Comparison of ENCODE assay signal across 13 cellular contexts in the genomic region with DNA sequence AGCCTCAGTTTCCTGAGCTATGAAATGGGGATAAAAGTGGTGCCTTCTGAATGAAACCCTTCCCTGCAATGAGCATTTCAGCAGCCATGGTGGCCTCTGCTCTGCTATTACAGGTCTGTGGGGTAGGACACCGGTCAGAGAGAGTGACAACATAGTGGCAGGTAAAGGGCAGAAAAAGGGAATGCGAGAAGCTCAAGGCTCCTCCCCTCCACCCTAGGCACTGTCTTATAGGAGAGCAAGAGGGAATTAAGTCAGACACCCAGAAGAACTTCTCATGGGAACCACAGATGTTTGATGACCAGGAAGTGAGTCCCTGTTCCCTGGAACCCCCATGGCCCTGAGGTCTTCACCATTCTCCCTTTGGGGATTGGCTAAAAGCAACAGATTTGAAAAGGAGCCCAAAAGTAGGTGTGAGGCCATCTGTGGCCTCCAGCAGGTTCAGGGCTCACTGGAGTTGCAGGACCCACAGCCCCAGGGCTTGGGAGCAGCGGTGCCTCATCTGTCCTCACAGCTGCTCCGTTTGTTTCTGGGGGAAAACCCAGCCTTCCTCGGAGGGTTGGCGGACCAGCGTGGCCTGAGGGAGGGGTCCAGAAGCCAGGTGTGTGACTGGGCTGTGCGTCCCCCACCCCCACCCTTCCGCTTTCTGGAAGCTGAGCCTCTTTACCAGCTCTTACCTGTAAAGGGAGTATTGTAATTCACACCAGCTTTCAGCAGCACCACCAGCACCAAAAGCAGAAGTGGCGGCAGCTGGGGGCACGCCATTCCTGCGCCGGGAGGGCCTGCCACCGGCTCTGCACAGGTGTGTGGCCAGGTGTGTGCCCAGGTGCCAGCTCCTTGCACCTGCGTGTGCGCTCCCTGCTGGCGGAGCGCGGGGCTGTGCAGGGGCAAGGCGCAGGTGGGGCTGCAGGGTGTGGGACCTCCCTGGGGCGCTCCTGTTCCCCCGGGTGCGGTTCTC. TPM values are rescaled to one million over a fixed set of nuclear protein-coding genes. Genes with fewer than 3 reads are reported as not detected.
DNase-seq lines count a peak whose midpoint lies in the region; ATAC-seq and TF ChIP-seq lines count a peak whose summit lies in the region.
"Had no signal": no experiment of that assay in that cellular context is flagged by ENCODE, and none has a peak within 500 bp of the region (broad histone marks: within the 10 kb centered on the region; RNA-seq: fewer than 3 reads in every experiment).

No MANE protein-coding gene starts in this region.

- no peaks in the 10 kb centered on the region for H4K20me1 ChIP-seq in DOHH2 (ENCODE audit: control insufficient read depth, insufficient read depth, low read depth, low read length)

- no peak overlapping the region for H3K4me3 ChIP-seq in DOHH2 (ENCODE audit: low read length)
- no peak overlapping the region for H3K4me3 ChIP-seq in mucosa of descending colon
- no peak overlapping the region for H3K4me3 ChIP-seq in tibial artery
- H3K4me3 ChIP-seq: coronary artery had no signal

- H3K9me3 Mint-ChIP-seq in WTC11: peaks cover 10% of the 10 kb centered on the region
- no peaks in the 10 kb centered on the region for H3K9me3 Mint-ChIP-seq in activated CD4-positive, alpha-beta memory T cell treated with anti-CD3 and anti-CD28 coated beads for 36 hours
- H3K9me3 Mint-ChIP-seq: activated T-cell treated with anti-CD3 and anti-CD28 coated beads, Interleukin-2, amount 50 U/mL, for 4 hours had no signal

- 0 out of 2 replicates have a peak, but pooled peaks cover 6% of the 10 kb centered on the region for H3K36me3 Mint-ChIP-seq in WTC11
- H3K36me3 Mint-ChIP-seq in activated CD4-positive, alpha-beta memory T cell treated with anti-CD3 and anti-CD28 coated beads for 36 hours: no peaks in the 10 kb centered on the region

- H3K27ac ChIP-seq in DOHH2 (ENCODE audit: low read depth, low read length): no peak overlapping the region
- no peak overlapping the region for H3K27ac ChIP-seq in tibial artery
- H3K27ac ChIP-seq: coronary artery had no signal

- H3K27ac Mint-ChIP-seq in WTC11: no peak overlapping the region
- no peak overlapping the region for H3K27ac Mint-ChIP-seq in activated CD4-positive, alpha-beta memory T cell treated with anti-CD3 and anti-CD28 coated beads for 36 hours

- H3K36me3 ChIP-seq in DOHH2 (ENCODE audit: control insufficient read depth, low read length): no peaks in the 10 kb centered on the region
- H3K36me3 ChIP-seq in mucosa of descending colon (ENCODE audit: low read depth): no peaks in the 10 kb centered on the region
- H3K36me3 ChIP-seq in tibial artery: peaks cover 0 to 22% (median 20%) of the 10 kb centered on the region in 3 donors

- no peak overlapping the region for H3K4me2 ChIP-seq in DOHH2 (ENCODE audit: low read length)

- H3K27me3 ChIP-seq in DOHH2 (ENCODE audit: control insufficient read depth, low read length) (peaks cover 20% of the 10 kb centered on the region), tibial artery (no peaks in the 10 kb centered on the region)

- H3K4me3 Mint-ChIP-seq in WTC11: peak overlapping the region; percentile 9; the same call in 1 of the 2 replicates
- H3K4me3 Mint-ChIP-seq in activated CD4-positive, alpha-beta memory T cell treated with anti-CD3 and anti-CD28 coated beads for 36 hours: no peak overlapping the region
- H3K4me3 Mint-ChIP-seq: activated T-cell treated with anti-CD3 and anti-CD28 coated beads, Interleukin-2, amount 50 U/mL, for 4 hours had no signal

- H3K79me2 ChIP-seq in DOHH2 (ENCODE audit: control insufficient read depth, low read length): no peaks in the 10 kb centered on the region

- H3K4me1 ChIP-seq in DOHH2 (ENCODE audit: control insufficient read depth, low read length) (peaks cover 22% of the 10 kb centered on the region), mucosa of descending colon (ENCODE audit: low read depth) (peaks cover 19% of the 10 kb centered on the region), tibial artery (no peaks in the 10 kb centered on the region)

- ATAC-seq in WTC11 (peak; percentile 75), mucosa of descending colon (peak; percentile 79), HG03045 (IDR thresholded peaks at IDR 0.05; ENCODE audit: unreplicated experiment) (no peak)
- ATAC-seq: activated T-cell treated with anti-CD3 and anti-CD28 coated beads, Interleukin-2, amount 50 U/mL, for 4 hours; left cardiac atrium; sciatic nerve; SK-N-SH treated with all-trans-retinoic acid at 6 μM for 48 hours had no signal

- intact Hi-C loops in mucosa of descending colon (cut with DNase I, micrococcal nuclease): loop anchor here in 1 of 2 donors (10.0 kb wide), 1 partner anchor 50 kb away; a partner anchor contains a TSS
- intact Hi-C loops in activated CD4-positive, alpha-beta memory T cell treated with anti-CD3 and anti-CD28 coated beads for 36 hours (cut with micrococcal nuclease): no loop called here
- intact Hi-C loops in tibial artery (cut with DNase I; ENCODE audit: low total_unique reads): no loop called here

- H3K9me2 ChIP-seq in DOHH2 (replicated peaks; ENCODE audit: control insufficient read depth, low read length): no peaks in the 10 kb centered on the region

- H3K9me3 ChIP-seq in DOHH2 (ENCODE audit: control insufficient read depth, insufficient read depth, low read length): peaks cover 5% of the 10 kb centered on the region; the same call in 1 of the 2 replicates
- no peaks in the 10 kb centered on the region for H3K9me3 ChIP-seq in mucosa of descending colon
- no peaks in the 10 kb centered on the region for H3K9me3 ChIP-seq in tibial artery

- peaks cover 17% of the 10 kb centered on the region for H3K4me1 Mint-ChIP-seq in WTC11
- H3K4me1 Mint-ChIP-seq in activated CD4-positive, alpha-beta memory T cell treated with anti-CD3 and anti-CD28 coated beads for 36 hours (ENCODE audit: low read depth): peaks cover 4% of the 10 kb centered on the region

- H3K27me3 Mint-ChIP-seq in WTC11 (ENCODE audit: low read depth): peaks cover 16% of the 10 kb centered on the region
- peaks cover 15% of the 10 kb centered on the region for H3K27me3 Mint-ChIP-seq in activated CD4-positive, alpha-beta memory T cell treated with anti-CD3 and anti-CD28 coated beads for 36 hours

- POLR2A ChIA-PET in WTC11 (lab: Charles Lee): interaction anchor here (0.6 to 4.7 kb wide), 6 partner anchors 17 to 1107 kb away, joined by 3 to 27 read pairs (median 4); a partner anchor contains a TSS
- POLR2A ChIA-PET in activated CD4-positive, alpha-beta memory T cell treated with anti-CD3 and anti-CD28 coated beads for 36 hours (lab: Charles Lee): no interaction called here

- DNase-seq in WTC11 (ENCODE audit: low spot score) (peak; percentile 59), mucosa of descending colon (peak; percentile 70 to 82 (median 80)), SKM-1 (lab: John Stamatoyannopoulos, UW; ENCODE audit: unreplicated experiment) (no peak), tibial artery (no peak)
- no peak for DNase-seq in activated CD4-positive, alpha-beta memory T cell treated with anti-CD3 and anti-CD28 coated beads for 36 hours
- DNase-seq: activated T-cell treated with anti-CD3 and anti-CD28 coated beads, Interleukin-2, amount 50 U/mL, for 4 hours; left cardiac atrium had no signal

- peak; percentile 44 for TF ChIP-seq CTCF in DOHH2 (IDR thresholded peaks at IDR 0.05; ENCODE audit: low read depth, low read length, poor library complexity, severe bottlenecking)
- peak; percentile 44 for TF ChIP-seq CTCF in LNCAP (IDR thresholded peaks at IDR 0.05)
- TF ChIP-seq CTCF in WTC11 (IDR thresholded peaks at IDR 0.05): 0 out of 2 replicates have a peak, but pooled peaks have one; percentile 35
- TF ChIP-seq CTCF in mucosa of descending colon (IDR thresholded peaks at IDR 0.05): peak; percentile 35
- no peak for TF ChIP-seq CTCF in tibial artery (IDR thresholded peaks at IDR 0.05)

- 0 out of 2 replicates have a peak, but pooled peaks cover 4% of the 10 kb centered on the region for H3F3A ChIP-seq in DOHH2 (ENCODE audit: control insufficient read depth, insufficient read depth)

- CTCF ChIA-PET in WTC11 (lab: Charles Lee): interaction anchor here (0.6 to 12.7 kb wide), 43 partner anchors 8 to 257 kb away, joined by 3 to 369 read pairs (median 5); a partner anchor contains a TSS
- CTCF ChIA-PET in activated CD4-positive, alpha-beta memory T cell treated with anti-CD3 and anti-CD28 coated beads for 36 hours (lab: Charles Lee): interaction anchor here (0.6 to 7.3 kb wide), 9 partner anchors 17 to 142 kb away, joined by 3 to 170 read pairs (median 8); a partner anchor contains a TSS

TF ChIP-seq in WTC11, 78 proteins besides CTCF, POLR2A, EP300 and RAD21 (continues in another document):
- TF ChIP-seq SOX15 (CRISPR knock-in tag; IDR thresholded peaks at IDR 0.05) (no peak), ZNF219 (CRISPR knock-in tag; IDR thresholded peaks at IDR 0.05; ENCODE audit: borderline replicate concordance) (no peak), FOXK1 (CRISPR knock-in tag; IDR thresholded peaks at IDR 0.05) (0 out of 2 replicates have a peak, but pooled peaks have one; percentile 22), IRF2 (CRISPR knock-in tag; IDR thresholded peaks at IDR 0.05; ENCODE audit: borderline replicate concordance, low read depth) (0 out of 2 replicates have a peak, but pooled peaks have one; percentile 32), ETV6 (CRISPR knock-in tag; IDR thresholded peaks at IDR 0.05) (0 out of 2 replicates have a peak, but pooled peaks have one; percentile 11)
- TF ChIP-seq, protein P1, sequence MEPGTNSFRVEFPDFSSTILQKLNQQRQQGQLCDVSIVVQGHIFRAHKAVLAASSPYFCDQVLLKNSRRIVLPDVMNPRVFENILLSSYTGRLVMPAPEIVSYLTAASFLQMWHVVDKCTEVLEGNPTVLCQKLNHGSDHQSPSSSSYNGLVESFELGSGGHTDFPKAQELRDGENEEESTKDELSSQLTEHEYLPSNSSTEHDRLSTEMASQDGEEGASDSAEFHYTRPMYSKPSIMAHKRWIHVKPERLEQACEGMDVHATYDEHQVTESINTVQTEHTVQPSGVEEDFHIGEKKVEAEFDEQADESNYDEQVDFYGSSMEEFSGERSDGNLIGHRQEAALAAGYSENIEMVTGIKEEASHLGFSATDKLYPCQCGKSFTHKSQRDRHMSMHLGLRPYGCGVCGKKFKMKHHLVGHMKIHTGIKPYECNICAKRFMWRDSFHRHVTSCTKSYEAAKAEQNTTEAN (CRISPR knock-in tag; IDR thresholded peaks at IDR 0.05): peak; percentile 99

RNA-seq across cellular contexts. Expression of a gene that starts 19.4 kb away (rescaled TPM):
- total RNA-seq in WTC11 (2021) (0.46 to 1.0 TPM (median 0.61 TPM) in 3 replicates), mucosa of descending colon (10 to 100 TPM in 1 of 3 donors, 1 to 10 TPM in 2; 4.4 to 10.6 (median 8.0) TPM)
- total RNA-seq in activated CD4-positive, alpha-beta memory T cell treated with anti-CD3 and anti-CD28 coated beads for 36 hours: under 1 TPM; 0.36 to 0.39 TPM

RNA-seq across cellular contexts. Expression of a gene that starts 26.6 kb away (rescaled TPM):
- 121 to 137 TPM (median 133 TPM) in 3 replicates for total RNA-seq in WTC11 (2021)
- 100 to 1,000 TPM; 267 to 328 (median 295) TPM for total RNA-seq in mucosa of descending colon
- 100 to 1,000 TPM; 232 to 236 TPM for total RNA-seq in activated CD4-positive, alpha-beta memory T cell treated with anti-CD3 and anti-CD28 coated beads for 36 hours

RNA-seq across cellular contexts. Expression of a gene that starts 28.6 kb away (rescaled TPM):
- total RNA-seq in WTC11 (2021): 3.0 to 5.7 TPM (median 3.8 TPM) in 3 replicates
- total RNA-seq in mucosa of descending colon: 1 to 10 TPM; 2.5 to 7.7 (median 6.2) TPM
- not detected for total RNA-seq in activated CD4-positive, alpha-beta memory T cell treated with anti-CD3 and anti-CD28 coated beads for 36 hours
- total RNA-seq: activated T-cell treated with anti-CD3 and anti-CD28 coated beads, Interleukin-2, amount 50 U/mL, for 4 hours had no signal

RNA-seq across cellular contexts. Expression of a gene that starts 51.0 kb away (rescaled TPM):
- total RNA-seq in WTC11 (2021): 12.2 to 14.7 TPM (median 14.6 TPM) in 3 replicates
- 1 to 10 TPM; 5.7 to 7.6 (median 6.8) TPM for total RNA-seq in mucosa of descending colon
- total RNA-seq in activated CD4-positive, alpha-beta memory T cell treated with anti-CD3 and anti-CD28 coated beads for 36 hours: 1 to 10 TPM; 3.9 to 4.3 TPM

Comparison
In these comparisons a context has a peak if more than half of its experiments do, and no peak if none do; other contexts are left out.
1. CTCF ChIP-seq: peak in DOHH2 (single experiment), LNCAP (single experiment), WTC11 (single experiment) and mucosa of descending colon (single experiment); none in tibial artery (0 of 2).
2. DNase-seq: peak in WTC11 (single experiment) and mucosa of descending colon (3 of 3); none in activated CD4-positive, alpha-beta memory T cell treated with anti-CD3 and anti-CD28 coated beads for 36 hours (single experiment), SKM-1 (single experiment) and tibial artery (0 of 2).